ENCODE assay signal across 28 cellular contexts in the genomic region with DNA sequence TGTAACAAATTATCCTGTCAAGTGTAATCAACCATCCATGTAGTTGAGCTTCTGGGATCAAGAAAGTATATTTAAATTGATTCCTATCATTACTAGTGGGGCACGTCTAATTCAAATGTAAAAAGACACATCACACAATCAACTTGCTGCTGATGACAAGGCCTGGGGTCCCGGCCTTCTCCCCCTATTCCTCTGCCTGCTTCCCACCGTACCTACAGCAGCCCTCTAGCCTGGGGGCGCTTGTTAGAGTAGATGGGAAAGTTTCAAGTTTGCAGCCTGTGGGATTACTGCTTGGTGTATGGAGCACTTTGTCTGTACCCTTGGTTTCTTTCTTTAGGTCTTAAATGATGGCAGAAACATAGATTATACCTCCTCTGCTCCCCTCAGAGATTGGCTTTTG.
"Had no signal": no experiment of that assay in that cellular context is flagged by ENCODE, and none has a peak within 500 bp of the region (broad histone marks: within the 10 kb centered on the region; RNA-seq: fewer than 3 reads in every experiment).

No MANE protein-coding gene starts in this region.

- H3K27me3 Mint-ChIP-seq: activated CD4-positive, alpha-beta memory T cell treated with anti-CD3 and anti-CD28 coated beads, Interleukin-2, amount 10 ng/mL, durations not matched to agents 7 days and 5 days; activated CD4-positive, alpha-beta T cell treated with anti-CD3 and anti-CD28 coated beads, Interleukin-2, amount 10 ng/mL, durations not matched to agents 7 days and 5 days; activated naive CD4-positive, alpha-beta T cell treated with anti-CD3 and anti-CD28 coated beads, Interleukin-2, amount 10 ng/mL, durations not matched to agents 7 days and 5 days; activated naive CD8-positive, alpha-beta T cell treated with anti-CD3 and anti-CD28 coated beads, Interleukin-2, amount 10 ng/mL, durations not matched to agents 7 days and 5 days; activated T-cell treated with anti-CD3 and anti-CD28 coated beads, Interleukin-2, amount 50 U/mL, for 24 hours; central memory CD8-positive, alpha-beta T cell; dendritic cell treated with granulocyte-macrophage colony-stimulating factor and Interleukin-4, amounts not matched to agents 40 ng/mL and 50 ng/mL, for 4 days; T-cell had no signal

- H3K36me3 ChIP-seq: brain microvascular endothelial cell, gastrocnemius medialis, heart left ventricle had no signal

- DNase-seq: activated CD4-positive, alpha-beta memory T cell treated with anti-CD3 and anti-CD28 coated beads, Interleukin-2, amount 10 ng/mL, durations not matched to agents 7 days and 5 days; activated CD4-positive, alpha-beta T cell treated with anti-CD3 and anti-CD28 coated beads for 1 hour; activated CD4-positive, alpha-beta T cell treated with anti-CD3 and anti-CD28 coated beads for 4 hours; activated CD4-positive, alpha-beta T cell treated with anti-CD3 and anti-CD28 coated beads, Interleukin-2, amount 10 ng/mL, durations not matched to agents 7 days and 5 days; activated CD4-positive, alpha-beta T cell treated with anti-CD3 and anti-CD28 coated beads, Interleukin-2, amount 50 U/mL, for 4 hours; activated CD8-positive, alpha-beta memory T cell treated with anti-CD3 and anti-CD28 coated beads, Interleukin-2, amount 50 U/mL, for 48 hours; activated gamma-delta T cell; activated naive CD4-positive, alpha-beta T cell; activated naive CD4-positive, alpha-beta T cell treated with anti-CD3 and anti-CD28 coated beads, Interleukin-2, amount 10 ng/mL, durations not matched to agents 7 days and 5 days; activated naive CD8-positive, alpha-beta T cell treated with anti-CD3 and anti-CD28 coated beads, Interleukin-2, amount 10 ng/mL, durations not matched to agents 7 days and 5 days; activated T-cell treated with anti-CD3 and anti-CD28 coated beads for 4 hours; activated T-cell treated with anti-CD3 and anti-CD28 coated beads, Interleukin-2, amount 50 U/mL, for 24 hours; activated T-cell treated with anti-CD3 and anti-CD28 coated beads, Interleukin-2, amount 50 U/mL, for 72 hours; brain microvascular endothelial cell; dorsolateral prefrontal cortex; effector memory CD4-positive, alpha-beta T cell; endodermal cell; foreskin keratinocyte; gastrocnemius medialis; glutamatergic neuron; heart left ventricle; T-cell had no signal

- H3K27ac Mint-ChIP-seq: activated CD4-positive, alpha-beta memory T cell treated with anti-CD3 and anti-CD28 coated beads, Interleukin-2, amount 10 ng/mL, durations not matched to agents 7 days and 5 days; activated CD4-positive, alpha-beta T cell treated with anti-CD3 and anti-CD28 coated beads, Interleukin-2, amount 10 ng/mL, durations not matched to agents 7 days and 5 days; activated naive CD4-positive, alpha-beta T cell treated with anti-CD3 and anti-CD28 coated beads, Interleukin-2, amount 10 ng/mL, durations not matched to agents 7 days and 5 days; activated naive CD4-positive, alpha-beta T cell treated with anti-CD3 and anti-CD28 coated beads, Interleukin-2, amount 50 U/mL, for 72 hours; activated naive CD8-positive, alpha-beta T cell treated with anti-CD3 and anti-CD28 coated beads, Interleukin-2, amount 10 ng/mL, durations not matched to agents 7 days and 5 days; activated T-cell treated with anti-CD3 and anti-CD28 coated beads, Interleukin-2, amount 50 U/mL, for 24 hours; activated T-cell treated with anti-CD3 and anti-CD28 coated beads, Interleukin-2, amount 50 U/mL, for 72 hours; dendritic cell treated with granulocyte-macrophage colony-stimulating factor and Interleukin-4, amounts not matched to agents 40 ng/mL and 50 ng/mL, for 4 days; endodermal cell; T-cell; T-helper 1 cell treated with Interleukin-12 subunit alpha and Interleukin-12 subunit beta and Interleukin-4 antibody, amounts not matched to agents 30 μg/mL and 1 μg/mL, for 36 hours had no signal

- H3K4me3 Mint-ChIP-seq: activated CD4-positive, alpha-beta memory T cell treated with anti-CD3 and anti-CD28 coated beads, Interleukin-2, amount 10 ng/mL, durations not matched to agents 7 days and 5 days; activated CD4-positive, alpha-beta T cell treated with anti-CD3 and anti-CD28 coated beads, Interleukin-2, amount 10 ng/mL, durations not matched to agents 7 days and 5 days; activated naive CD4-positive, alpha-beta T cell treated with anti-CD3 and anti-CD28 coated beads, Interleukin-2, amount 10 ng/mL, durations not matched to agents 7 days and 5 days; activated naive CD8-positive, alpha-beta T cell treated with anti-CD3 and anti-CD28 coated beads, Interleukin-2, amount 10 ng/mL, durations not matched to agents 7 days and 5 days; activated T-cell treated with anti-CD3 and anti-CD28 coated beads, Interleukin-2, amount 50 U/mL, for 24 hours; activated T-cell treated with anti-CD3 and anti-CD28 coated beads, Interleukin-2, amount 50 U/mL, for 72 hours; central memory CD8-positive, alpha-beta T cell; dendritic cell treated with granulocyte-macrophage colony-stimulating factor and Interleukin-4, amounts not matched to agents 40 ng/mL and 50 ng/mL, for 4 days; endodermal cell; T-cell; T-helper 1 cell treated with Interleukin-12 subunit alpha and Interleukin-12 subunit beta and Interleukin-4 antibody, amounts not matched to agents 30 μg/mL and 1 μg/mL, for 36 hours had no signal

- H3K27me3 ChIP-seq: brain microvascular endothelial cell, foreskin keratinocyte, gastrocnemius medialis, heart left ventricle had no signal

- H3K4me1 Mint-ChIP-seq: activated CD4-positive, alpha-beta memory T cell treated with anti-CD3 and anti-CD28 coated beads, Interleukin-2, amount 10 ng/mL, durations not matched to agents 7 days and 5 days; activated CD4-positive, alpha-beta T cell treated with anti-CD3 and anti-CD28 coated beads, Interleukin-2, amount 10 ng/mL, durations not matched to agents 7 days and 5 days; activated naive CD4-positive, alpha-beta T cell treated with anti-CD3 and anti-CD28 coated beads, Interleukin-2, amount 10 ng/mL, durations not matched to agents 7 days and 5 days; activated naive CD8-positive, alpha-beta T cell treated with anti-CD3 and anti-CD28 coated beads, Interleukin-2, amount 10 ng/mL, durations not matched to agents 7 days and 5 days; central memory CD8-positive, alpha-beta T cell; endodermal cell; T-cell had no signal

- ATAC-seq: activated naive CD4-positive, alpha-beta T cell treated with anti-CD3 and anti-CD28 coated beads, Interleukin-2, amount 50 U/mL, for 72 hours; activated T-cell treated with anti-CD3 and anti-CD28 coated beads, Interleukin-2, amount 50 U/mL, for 72 hours; esophagus mucosa; foreskin keratinocyte; gastrocnemius medialis; heart left ventricle; T-cell had no signal

- H3K36me3 Mint-ChIP-seq: activated naive CD4-positive, alpha-beta T cell treated with anti-CD3 and anti-CD28 coated beads, Interleukin-2, amount 10 ng/mL, durations not matched to agents 7 days and 5 days; activated naive CD4-positive, alpha-beta T cell treated with anti-CD3 and anti-CD28 coated beads, Interleukin-2, amount 50 U/mL, for 72 hours; activated naive CD8-positive, alpha-beta T cell treated with anti-CD3 and anti-CD28 coated beads, Interleukin-2, amount 10 ng/mL, durations not matched to agents 7 days and 5 days; T-cell had no signal

- H3K4me1 ChIP-seq: foreskin keratinocyte, gastrocnemius medialis, heart left ventricle had no signal

- H3K27ac ChIP-seq: brain microvascular endothelial cell, coronary artery, dorsolateral prefrontal cortex, foreskin keratinocyte, gastrocnemius medialis, heart left ventricle had no signal

- H3K9me3 Mint-ChIP-seq: endodermal cell; T-helper 1 cell treated with Interleukin-12 subunit alpha and Interleukin-12 subunit beta and Interleukin-4 antibody, amounts not matched to agents 30 μg/mL and 1 μg/mL, for 36 hours had no signal

- H3K4me3 ChIP-seq: coronary artery, dorsolateral prefrontal cortex, gastrocnemius medialis, heart left ventricle had no signal
